In the genomic region with DNA sequence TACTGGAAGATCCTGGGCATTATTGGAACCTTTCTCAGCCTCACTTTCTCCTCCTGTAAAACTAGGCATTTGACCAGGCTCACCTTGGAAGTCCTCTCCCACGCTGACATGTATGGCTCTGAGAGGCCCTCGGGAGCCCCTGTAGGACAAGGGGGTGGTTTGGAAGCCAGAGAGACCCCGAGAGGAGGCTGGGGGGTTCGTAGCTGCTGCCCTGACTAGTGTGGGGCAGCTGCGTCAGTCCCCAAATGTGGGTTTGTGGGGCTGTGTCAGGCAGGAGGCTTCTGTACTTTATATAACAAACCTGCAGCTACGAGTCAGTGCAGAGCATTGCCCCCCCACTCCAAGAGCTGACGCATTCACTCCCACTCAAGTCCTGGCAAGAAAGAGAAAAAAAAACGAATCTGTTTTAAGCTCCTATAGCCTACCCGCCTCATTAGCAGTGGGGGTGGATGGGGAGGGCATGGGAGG, we compare ENCODE assay signal across 13 cellular contexts. TPM values are rescaled to one million over a fixed set of nuclear protein-coding genes. Genes with fewer than 3 reads are reported as not detected.
A peak's percentile ranks its signal among the peaks of the same experiment; 100 is the strongest.
DNase-seq lines count a peak whose midpoint lies in the region; ATAC-seq and TF ChIP-seq lines count a peak whose summit lies in the region.
"Had no signal": no experiment of that assay in that cellular context is flagged by ENCODE, and none has a peak within 500 bp of the region (broad histone marks: within the 10 kb centered on the region; RNA-seq: fewer than 3 reads in every experiment).

No MANE protein-coding gene starts in this region.

- no peak overlapping the region for H3K4me3 Mint-ChIP-seq in CD8-positive, alpha-beta T cell

- POLR2A ChIA-PET in CD8-positive, alpha-beta T cell (lab: Charles Lee), result interaction anchor here (0.6 kb wide), 1 partner anchor 52 kb away, joined by 3 read pairs; no protein-coding TSS in a partner anchor

- no peak overlapping the region for H3K27ac Mint-ChIP-seq in CD8-positive, alpha-beta T cell

- DNase-seq in activated T-cell treated with anti-CD3 and anti-CD28 coated beads for 48 hours (ENCODE audit: low read depth) (peak; percentile 10), choroid plexus epithelial cell (ENCODE audit: low read depth) (peak; percentile 14), tibial nerve (ENCODE audit: low spot score in 2 of 2) (no peak), NCI-H1048 (lab: John Stamatoyannopoulos, UW) (no peak), NCI-H1417 treated with DMSO at 0.1 percent for 48 hours (lab: John Stamatoyannopoulos, UW) (no peak)
- DNase-seq in activated T-cell treated with anti-CD3 and anti-CD28 coated beads, Interleukin-2, amount 50 U/mL, for 1 hour, result no peak
- DNase-seq in CD8-positive, alpha-beta T cell, result no peak
- DNase-seq: activated CD8-positive, alpha-beta memory T cell treated with anti-CD3 and anti-CD28 coated beads, Interleukin-2, amount 50 U/mL, for 4 hours; AML-193; mesendoderm had no signal

- no peaks in the 10 kb centered on the region for H3K9me3 Mint-ChIP-seq in CD8-positive, alpha-beta T cell

- H3K9me3 ChIP-seq in mucosa of stomach (ENCODE audit: control insufficient read depth, low read length) (no peaks in the 10 kb centered on the region), tibial nerve (no peaks in the 10 kb centered on the region)
- no peaks in the 10 kb centered on the region for H3K9me3 ChIP-seq in CD8-positive, alpha-beta T cell (ENCODE audit: low read length)
- H3K9me3 ChIP-seq: SJCRH30 had no signal

- peak overlapping the region; percentile 45 for H3K9ac ChIP-seq in mucosa of stomach (ENCODE audit: low read length)

- H3K27ac ChIP-seq in tibial nerve, result peak overlapping the region in 3 of 4 donors; percentile 34 to 89 (median 86)
- no peak overlapping the region for H3K27ac ChIP-seq in CD8-positive, alpha-beta T cell (ENCODE audit: low read depth, low read length)
- H3K27ac ChIP-seq: SJCRH30 had no signal

- TF ChIP-seq CTCF in choroid plexus epithelial cell (conservative IDR thresholded peaks at IDR 0.05; ENCODE audit: low read depth, low read length), result no peak
- no peak for TF ChIP-seq CTCF in tibial nerve (IDR thresholded peaks at IDR 0.05)
- TF ChIP-seq CTCF in CD8-positive, alpha-beta T cell (IDR thresholded peaks at IDR 0.05), result no peak

- ATAC-seq in CD8-positive, alpha-beta T cell, result no peak

- no peak overlapping the region for H3K4me3 ChIP-seq in choroid plexus epithelial cell (ENCODE audit: low read depth, low read length)
- no peak overlapping the region for H3K4me3 ChIP-seq in mucosa of stomach (ENCODE audit: low read length)
- H3K4me3 ChIP-seq in tibial nerve, result peak overlapping the region in 3 of 4 donors; percentile 9 to 52 (median 41)
- no peak overlapping the region for H3K4me3 ChIP-seq in CD8-positive, alpha-beta T cell (ENCODE audit: low read depth, low read length)
- H3K4me3 ChIP-seq: SJCRH30 had no signal

- 41 to 57% methylated on average over 9 of the region's 9 CpGs for WGBS in tibial nerve, 2 donors

- H3K36me3 Mint-ChIP-seq in CD8-positive, alpha-beta T cell, result no peaks in the 10 kb centered on the region

- TF ChIP-seq EP300 in tibial nerve (IDR thresholded peaks at IDR 0.05), result no peak

- no peaks in the 10 kb centered on the region for H3K36me3 ChIP-seq in mucosa of stomach (ENCODE audit: control insufficient read depth, insufficient read depth, low read length)
- H3K36me3 ChIP-seq in tibial nerve, result no peaks in the 10 kb centered on the region
- H3K36me3 ChIP-seq in CD8-positive, alpha-beta T cell (ENCODE audit: insufficient read depth, low read length), result no peaks in the 10 kb centered on the region
- H3K36me3 ChIP-seq: SJCRH30 had no signal

- peaks cover 3% of the 10 kb centered on the region for H3K27me3 Mint-ChIP-seq in CD8-positive, alpha-beta T cell (ENCODE audit: low read depth)

- peak in 1 of 2 donors; percentile 9 for TF ChIP-seq POLR2A in tibial nerve (IDR thresholded peaks at IDR 0.05)

- H3K4me1 ChIP-seq in mucosa of stomach (ENCODE audit: control insufficient read depth, insufficient read depth, low read length) (peaks cover 23% of the 10 kb centered on the region), tibial nerve (peaks cover 0 to 33% (median 6%) of the 10 kb centered on the region in 4 donors)
- no peaks in the 10 kb centered on the region for H3K4me1 ChIP-seq in CD8-positive, alpha-beta T cell (ENCODE audit: insufficient read depth, low read length)

- H3K27me3 ChIP-seq in mucosa of stomach (ENCODE audit: control insufficient read depth, insufficient read depth, low read length) (no peaks in the 10 kb centered on the region), tibial nerve (no peaks in the 10 kb centered on the region)
- H3K27me3 ChIP-seq in CD8-positive, alpha-beta T cell (ENCODE audit: insufficient read depth, low read length), result no peaks in the 10 kb centered on the region
- H3K27me3 ChIP-seq: SJCRH30 had no signal

- CTCF ChIA-PET in CD8-positive, alpha-beta T cell (lab: Charles Lee), result no interaction called here

- H3K4me1 Mint-ChIP-seq in CD8-positive, alpha-beta T cell (ENCODE audit: low read depth), result peaks cover 2% of the 10 kb centered on the region

- intact Hi-C loops in CD8-positive, alpha-beta T cell (cut with DNase I, micrococcal nuclease), result no loop called here

RNA-seq across cellular contexts. Expression of a gene that starts 1.8 kb away (rescaled TPM):
- 10 to 100 TPM in 3 of 4 donors, 1 to 10 TPM in 1; 8.7 to 18.4 (median 15.4) TPM for total RNA-seq in tibial nerve
- not detected for total RNA-seq in CD8-positive, alpha-beta T cell
- total RNA-seq: LHCN-M2 had no signal

RNA-seq across cellular contexts. Expression of a gene that starts 15.5 kb away (rescaled TPM):
- total RNA-seq in tibial nerve, result not detected
- not detected for total RNA-seq in CD8-positive, alpha-beta T cell
- total RNA-seq: LHCN-M2, SJCRH30 had no signal

RNA-seq across cellular contexts. Expression of a gene that starts 30.5 kb away (rescaled TPM):
- total RNA-seq in tibial nerve, result not detected
- total RNA-seq in CD8-positive, alpha-beta T cell, result not detected
- total RNA-seq: LHCN-M2, SJCRH30 had no signal

Comparison
In these comparisons a context has a peak if more than half of its experiments do, and no peak if none do; other contexts are left out.
1. DNase-seq: peak in activated T-cell treated with anti-CD3 and anti-CD28 coated beads for 48 hours (single experiment) and choroid plexus epithelial cell (single experiment); none in activated T-cell treated with anti-CD3 and anti-CD28 coated beads, Interleukin-2, amount 50 U/mL, for 1 hour (single experiment), tibial nerve (0 of 2), NCI-H1048 (single experiment), NCI-H1417 treated with DMSO at 0.1 percent for 48 hours (single experiment) and CD8-positive, alpha-beta T cell (0 of 7).
2. H3K4me3 ChIP-seq: peak in tibial nerve (3 of 4); none in choroid plexus epithelial cell (single experiment), mucosa of stomach (single experiment) and CD8-positive, alpha-beta T cell (single experiment).
3. RNA of a gene that starts 1.8 kb away (total RNA-seq): 8.7 to 18.4 TPM in tibial nerve; not detected in CD8-positive, alpha-beta T cell; every median in the first group is over 4 times any median in the second.